ENCODE assay signal across 20 cellular contexts in genomic region chr3:151213881-151214280, GRCh38. TPM values are rescaled to one million over a fixed set of nuclear protein-coding genes. Genes with fewer than 3 reads are reported as not detected.
DNase-seq lines count a peak whose midpoint lies in the region; ATAC-seq and TF ChIP-seq lines count a peak whose summit lies in the region.
"Had no signal": no experiment of that assay in that cellular context is flagged by ENCODE, and none has a peak within 500 bp of the region (broad histone marks: within the 10 kb centered on the region; RNA-seq: fewer than 3 reads in every experiment).

No MANE protein-coding gene starts in this region.

- TF ChIP-seq CTCF in fibroblast of mammary gland (conservative IDR thresholded peaks at IDR 0.05; ENCODE audit: control insufficient read depth, insufficient read depth, low read depth, low read length) (no peak), GM10248 (IDR thresholded peaks at IDR 0.05; ENCODE audit: control extremely low read depth, extremely low read depth, low read depth, missing control alignments) (no peak)

- no peak overlapping the region for H4K12ac ChIP-seq in trophoblast cell (ENCODE audit: low read depth, low read length)

- no peak overlapping the region for H3K27ac ChIP-seq in trophoblast cell (ENCODE audit: low read depth, low read length)
- H3K27ac ChIP-seq: HL-60 had no signal

- H4K8ac ChIP-seq in trophoblast cell (ENCODE audit: low read depth, low read length): no peak overlapping the region

- no peak overlapping the region for H3K4me3 ChIP-seq in fibroblast of mammary gland (ENCODE audit: control insufficient read depth, low read depth, low read length)
- peak overlapping the region; percentile 38 for H3K4me3 ChIP-seq in trophoblast cell (ENCODE audit: low read depth, low read length)

- peaks cover 2 to 5% of the 10 kb centered on the region in 2 experiments for H3K36me3 ChIP-seq in trophoblast cell (ENCODE audit: control insufficient read depth in 1 of 2, insufficient read depth in 2 of 2, low read length in 2 of 2)

- H4K91ac ChIP-seq in trophoblast cell (ENCODE audit: low read depth, low read length): peak overlapping the region; percentile 34

- no peak overlapping the region for H3K14ac ChIP-seq in trophoblast cell (ENCODE audit: low read length)

- no CpG with 5 or more reads among the region's 5 CpGs for WGBS in trophoblast cell (ENCODE audit: extremely low coverage, insufficient coverage, insufficient read length)

- no peaks in the 10 kb centered on the region for H3K27me3 ChIP-seq in trophoblast cell (ENCODE audit: insufficient read depth, low read length)

- no peak overlapping the region for H2BK5ac ChIP-seq in trophoblast cell (ENCODE audit: low read depth, low read length, poor library complexity)

- no peak overlapping the region for H3K4me2 ChIP-seq in trophoblast cell (ENCODE audit: low read length)
- H3K4me2 ChIP-seq: SK-N-SH had no signal

- CTCF ChIA-PET in GM10248 (lab: Yijun Ruan, JAX): interaction anchor here (1.8 kb wide), 1 partner anchor 14 kb away, joined by 8 read pairs; no protein-coding TSS in a partner anchor

- H3K9ac ChIP-seq in trophoblast cell (ENCODE audit: low read length): no peak overlapping the region
- H3K9ac ChIP-seq: SK-N-SH had no signal

- no peaks in the 10 kb centered on the region for H3K9me3 ChIP-seq in trophoblast cell (ENCODE audit: insufficient read depth, low read depth, low read length)
- H3K9me3 ChIP-seq: SK-N-SH had no signal

- H3K79me2 ChIP-seq in trophoblast cell (ENCODE audit: control insufficient read depth, insufficient read depth, low read length, poor library complexity): peaks cover 2% of the 10 kb centered on the region

- no peak overlapping the region for H2AK5ac ChIP-seq in trophoblast cell (ENCODE audit: low read length)

- H2BK120ac ChIP-seq in trophoblast cell (ENCODE audit: insufficient read depth, low read length, poor library complexity): no peak overlapping the region

- H3K79me1 ChIP-seq in trophoblast cell (ENCODE audit: low read length): peaks cover 13% of the 10 kb centered on the region

- ATAC-seq in HG02571 (IDR thresholded peaks at IDR 0.05; ENCODE audit: unreplicated experiment): no peak
- ATAC-seq: Panc1 had no signal

- H2AFZ ChIP-seq in trophoblast cell (ENCODE audit: insufficient read depth, low read length, poor library complexity): no peak overlapping the region

- H3K4me1 ChIP-seq in trophoblast cell (ENCODE audit: control insufficient read depth in 1 of 2, insufficient read depth in 2 of 2, low read length in 2 of 2): peaks cover 4 to 7% of the 10 kb centered on the region in 2 experiments

- peak; percentile 34 for DNase-seq in HCEC 1CT
- DNase-seq in astrocyte of the hippocampus (ENCODE audit: low read depth, low spot score): peak; percentile 41
- DNase-seq in fibroblast of mammary gland (ENCODE audit: low read depth): peak; percentile 37
- no peak for DNase-seq in trophoblast cell
- no peak for DNase-seq in stimulated activated CD4-positive, alpha-beta T cell treated with anti-CD3 and anti-CD28 coated beads, Interleukin-1b, Interleukin-23, amount 100 ng/mL, for 48 hours
- DNase-seq in GM10248 (ENCODE audit: extremely low spot score): no peak
- DNase-seq: GDM1; H7; HFFc6; KG1; NCI-H1105 treated with DMSO at 0.1 percent for 48 hours; NCI-H2029 treated with DMSO at 0.1 percent for 48 hours; NCI-H345; NCI-H774; NK-92 treated with Interleukin-12 subunit alpha and Interleukin-12 subunit beta, amount 100 ng/mL, for 24 hours; SIG-M5; SK-N-SH had no signal

- H3K18ac ChIP-seq in trophoblast cell (ENCODE audit: low read length): no peak overlapping the region

- POLR2A ChIA-PET in GM10248 (lab: Yijun Ruan, JAX): no interaction called here

- H2BK12ac ChIP-seq in trophoblast cell (ENCODE audit: low read length): peak overlapping the region; percentile 45

- no peak overlapping the region for H3K23ac ChIP-seq in trophoblast cell (ENCODE audit: low read length)

- no peak overlapping the region for H3K4ac ChIP-seq in trophoblast cell (ENCODE audit: low read depth, low read length)

RNA-seq across cellular contexts. Expression of gene GPR171, which starts 10.9 kb away (rescaled TPM):
- polyA plus RNA-seq in trophoblast cell (2013): 0.04 TPM in 1 of 2 replicates, not detected in the other
- polyA plus RNA-seq: SK-N-SH had no signal

Comparison
In these comparisons a context has a peak if more than half of its experiments do, and no peak if none do; other contexts are left out.
1. DNase-seq: peak in HCEC 1CT (single experiment), astrocyte of the hippocampus (single experiment) and fibroblast of mammary gland (single experiment); none in trophoblast cell (0 of 2), stimulated activated CD4-positive, alpha-beta T cell treated with anti-CD3 and anti-CD28 coated beads, Interleukin-1b, Interleukin-23, amount 100 ng/mL, for 48 hours (single experiment) and GM10248 (single experiment).